In the genomic region with DNA sequence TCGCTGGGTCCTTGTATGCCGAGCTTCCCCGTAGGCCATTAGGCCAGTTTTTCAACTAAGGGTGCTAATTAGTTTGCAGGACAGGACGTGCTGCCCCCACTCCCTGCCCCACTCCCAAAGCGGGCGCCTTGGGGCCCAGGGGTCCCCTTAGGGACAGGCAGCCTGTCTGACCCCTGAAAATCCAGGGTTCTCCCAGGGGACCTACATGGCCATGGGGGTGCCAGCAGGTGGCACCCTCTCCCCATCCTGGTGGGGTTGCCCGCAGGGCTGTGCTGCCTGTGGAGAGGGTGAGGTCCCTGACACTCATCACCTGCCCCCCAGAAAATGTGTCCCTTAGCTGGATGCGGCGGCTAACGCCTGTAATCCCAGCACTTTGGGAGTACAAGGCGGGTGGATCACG, we compare ENCODE assay signal across 1 cellular context.
TF ChIP-seq lines count a peak whose summit lies in the region.

No MANE protein-coding gene starts in this region.

TF ChIP-seq in H1, 55 proteins besides CTCF, POLR2A, EP300 and RAD21:
- no peak for TF ChIP-seq HDAC6 (IDR thresholded peaks at IDR 0.05; ENCODE audit: low read depth, low read length)
- TF ChIP-seq CREB1 (IDR thresholded peaks at IDR 0.05): no peak
- TF ChIP-seq JUND (IDR thresholded peaks at IDR 0.05; ENCODE audit: low read length): no peak
- TF ChIP-seq RXRA (IDR thresholded peaks at IDR 0.05; ENCODE audit: insufficient read depth, low read depth, low read length): no peak
- TF ChIP-seq PHF8 (conservative IDR thresholded peaks at IDR 0.05; ENCODE audit: low read depth, low read length): no peak
- no peak for TF ChIP-seq SIN3A (conservative IDR thresholded peaks at IDR 0.05 in 1 of 2, IDR thresholded peaks at IDR 0.05 in 1 of 2; ENCODE audit: low read depth in 1 of 2, low read length in 2 of 2)
- TF ChIP-seq SIRT6 (IDR thresholded peaks at IDR 0.05; ENCODE audit: low read length): no peak
